In the genomic region with DNA sequence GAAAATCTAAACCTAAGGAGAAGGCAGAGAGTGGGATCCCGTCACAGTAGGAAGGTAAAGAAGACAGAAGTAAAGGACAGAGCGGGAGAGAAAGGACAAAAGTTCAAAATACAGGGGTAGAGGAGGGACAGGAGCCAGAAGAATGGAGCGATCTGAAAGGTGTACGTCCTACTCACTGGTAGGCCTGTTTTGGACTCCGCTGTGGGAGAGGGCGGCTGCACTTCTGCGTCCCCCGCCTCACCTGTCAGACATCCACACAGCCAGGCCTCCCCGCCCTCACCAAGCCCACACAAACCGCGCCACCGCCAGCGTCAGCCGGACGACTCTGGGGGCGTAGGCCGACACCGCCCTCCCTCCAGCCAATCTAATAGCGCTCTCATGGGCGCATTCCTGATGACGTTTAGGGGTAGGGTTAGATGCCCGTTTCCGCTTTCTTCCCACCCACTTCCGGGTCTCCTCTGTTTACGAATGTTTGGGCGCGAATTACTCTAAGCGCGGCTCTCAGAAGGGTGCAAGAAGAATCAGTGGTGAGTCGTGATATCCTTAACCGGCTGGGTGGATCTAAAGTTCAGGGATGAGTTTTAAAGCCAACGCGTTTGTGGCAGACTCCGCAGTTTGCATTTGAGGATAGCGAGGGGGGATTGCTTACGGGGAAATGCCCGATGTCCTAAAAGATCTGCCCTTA, we compare ENCODE assay signal across 8 cellular contexts.
DNase-seq lines count a peak whose midpoint lies in the region; ATAC-seq and TF ChIP-seq lines count a peak whose summit lies in the region.

A gene with protein sequence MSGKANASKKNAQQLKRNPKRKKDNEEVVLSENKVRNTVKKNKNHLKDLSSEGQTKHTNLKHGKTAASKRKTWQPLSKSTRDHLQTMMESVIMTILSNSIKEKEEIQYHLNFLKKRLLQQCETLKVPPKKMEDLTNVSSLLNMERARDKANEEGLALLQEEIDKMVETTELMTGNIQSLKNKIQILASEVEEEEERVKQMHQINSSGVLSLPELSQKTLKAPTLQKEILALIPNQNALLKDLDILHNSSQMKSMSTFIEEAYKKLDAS (plus strand): TSS at position 444 of the 685 bp plus-strand sequence. CDS start 6,807 bp downstream, outside the sequence.
TSS of gene MMUT (minus strand) at position 327 of the 685 bp plus-strand sequence. CDS start 3,787 bp downstream, outside the sequence.

- ATAC-seq in GM19035 (IDR thresholded peaks at IDR 0.05; ENCODE audit: unreplicated experiment) (peak; percentile 99), HG03354 (IDR thresholded peaks at IDR 0.05; ENCODE audit: poor library complexity, severe bottlenecking, unreplicated experiment) (peak; percentile 98)
- ATAC-seq in activated CD4-positive, CD25-positive, alpha-beta regulatory T cell treated with anti-CD3 and anti-CD28 coated beads, Interleukin-2, amount 50 U/mL, for 24 hours = peak; percentile 97 to 99

- DNase-seq in AG09319 (ENCODE audit: extremely low read depth, low read depth) (peak; percentile 70), NCI-H446 treated with DMSO at 0.1 percent for 48 hours (lab: John Stamatoyannopoulos, UW) (peak; percentile 90), cerebellar cortex (ENCODE audit: low spot score) (peak; percentile 96), islet precursor cell (peak; percentile 98)
- DNase-seq in stimulated activated CD4-positive, alpha-beta T cell treated with anti-CD3 and anti-CD28 coated beads, Interleukin-12 subunit alpha, Interleukin-12 subunit beta, amount 100 ng/mL, for 48 hours (ENCODE audit: low read depth in 2 of 3, low spot score in 1 of 3) = peak; percentile 84 to 86 (median 85)

- no peak for TF ChIP-seq CTCF in AG09319 (IDR thresholded peaks at IDR 0.05; ENCODE audit: low read depth, low read length)

Comparison
In these comparisons a context has a peak if more than half of its experiments do, and no peak if none do; other contexts are left out.
1. Peak in every context shown above with its lines: DNase-seq and ATAC-seq.